Comparison of ENCODE assay signal across 24 cellular contexts in genomic region chr18:13281406-13281805, GRCh38.
"Had no signal": no experiment of that assay in that cellular context is flagged by ENCODE, and none has a peak within 500 bp of the region (broad histone marks: within the 10 kb centered on the region; RNA-seq: fewer than 3 reads in every experiment).

No MANE protein-coding gene starts in this region.

- DNase-seq: activated CD4-positive, alpha-beta T cell treated with anti-CD3 and anti-CD28 coated beads, Interleukin-2, amount 10 ng/mL, durations not matched to agents 7 days and 5 days; activated CD4-positive, CD25-positive, alpha-beta regulatory T cell; activated CD8-positive, alpha-beta memory T cell treated with anti-CD3 and anti-CD28 coated beads, Interleukin-2, amount 50 U/mL, for 48 hours; activated effector memory CD4-positive, alpha-beta T cell treated with anti-CD3 and anti-CD28 coated beads, Interleukin-2, amount 50 U/mL, for 16 hours; activated naive CD4-positive, alpha-beta T cell treated with anti-CD3 and anti-CD28 coated beads, Interleukin-2, amount 10 ng/mL, durations not matched to agents 7 days and 5 days; activated T-cell treated with anti-CD3 and anti-CD28 coated beads, Interleukin-2, amount 50 U/mL, for 72 hours; body of pancreas; effector memory CD4-positive, alpha-beta T cell; glutamatergic neuron; kidney glomerular epithelial cell; left lung; nephron progenitor cell; occipital lobe; sigmoid colon; stimulated activated CD4-positive, alpha-beta T cell treated with anti-CD3 and anti-CD28 coated beads, Interleukin-2, amount 100 ng/mL, for 48 hours; stimulated activated CD8-positive, alpha-beta memory T cell treated with anti-CD3 and anti-CD28 coated beads, Interleukin-4, amount 100 ng/mL, for 48 hours; stimulated activated naive B cell treated with anti-CD40 and anti-IgM and Interleukin-4, amounts not matched to agents 10 μg/mL and 1 μg/mL and 100 μg/mL, for 72 hours; testis; trophoblast cell had no signal

- H3K4me3 Mint-ChIP-seq: activated CD4-positive, alpha-beta T cell treated with anti-CD3 and anti-CD28 coated beads, Interleukin-2, amount 10 ng/mL, durations not matched to agents 7 days and 5 days; activated naive CD4-positive, alpha-beta T cell treated with anti-CD3 and anti-CD28 coated beads, Interleukin-2, amount 10 ng/mL, durations not matched to agents 7 days and 5 days; nephron progenitor cell; stimulated activated naive B cell treated with anti-CD40 and anti-IgM and Interleukin-4, amounts not matched to agents 10 μg/mL and 1 μg/mL and 100 μg/mL, for 72 hours; T-helper 1 cell treated with Interleukin-12 subunit alpha and Interleukin-12 subunit beta and Interleukin-4 antibody, amounts not matched to agents 30 μg/mL and 1 μg/mL, for 36 hours had no signal

- H3K4me1 ChIP-seq: left lung, testis had no signal

- H3K4me3 ChIP-seq: body of pancreas, cardiac muscle cell, hepatocyte, left lung, lung, sigmoid colon, testis had no signal

- H3K27ac ChIP-seq: body of pancreas, cardiac muscle cell, hepatocyte, left lung, sigmoid colon, testis had no signal

- H3K79me2 ChIP-seq: hepatocyte had no signal

- H3K36me3 ChIP-seq: cardiac muscle cell, left lung had no signal

- H3K27me3 Mint-ChIP-seq: activated CD4-positive, alpha-beta T cell treated with anti-CD3 and anti-CD28 coated beads, Interleukin-2, amount 10 ng/mL, durations not matched to agents 7 days and 5 days; activated naive CD4-positive, alpha-beta T cell treated with anti-CD3 and anti-CD28 coated beads, Interleukin-2, amount 10 ng/mL, durations not matched to agents 7 days and 5 days had no signal

- H3K36me3 Mint-ChIP-seq: stimulated activated naive B cell treated with anti-CD40 and anti-IgM and Interleukin-4, amounts not matched to agents 10 μg/mL and 1 μg/mL and 100 μg/mL, for 72 hours had no signal

- ATAC-seq: activated T-cell treated with anti-CD3 and anti-CD28 coated beads, Interleukin-2, amount 50 U/mL, for 72 hours; body of pancreas; esophagus mucosa; left lung; stimulated activated naive B cell treated with anti-CD40 and anti-IgM and Interleukin-4, amounts not matched to agents 10 μg/mL and 1 μg/mL and 100 μg/mL, for 72 hours had no signal

- H3K27me3 ChIP-seq: body of pancreas, cardiac muscle cell, hepatocyte, left lung, sigmoid colon, testis had no signal

- H3K9me3 ChIP-seq: body of pancreas, left lung, sigmoid colon, testis had no signal

- H3K27ac Mint-ChIP-seq: activated T-cell treated with anti-CD3 and anti-CD28 coated beads, Interleukin-2, amount 50 U/mL, for 72 hours; stimulated activated naive B cell treated with anti-CD40 and anti-IgM and Interleukin-4, amounts not matched to agents 10 μg/mL and 1 μg/mL and 100 μg/mL, for 72 hours had no signal

- H3K4me2 ChIP-seq: hepatocyte had no signal
